ENCODE assay signal across 13 cellular contexts in genomic region chr5:138929571-138929955, GRCh38. TPM values are rescaled to one million over a fixed set of nuclear protein-coding genes. Genes with fewer than 3 reads are reported as not detected.
"Had no signal": no experiment of that assay in that cellular context is flagged by ENCODE, and none has a peak within 500 bp of the region (broad histone marks: within the 10 kb centered on the region; RNA-seq: fewer than 3 reads in every experiment).

No MANE protein-coding gene starts in this region.

- H3K27ac Mint-ChIP-seq: activated naive CD4-positive, alpha-beta T cell treated with anti-CD3 and anti-CD28 coated beads, Interleukin-2, amount 50 U/mL, for 72 hours; naive thymus-derived CD4-positive, alpha-beta T cell had no signal

- H3K4me1 ChIP-seq: prostate gland, uterus had no signal

- FAIRE-seq: colon had no signal

- ATAC-seq: activated naive CD4-positive, alpha-beta T cell treated with anti-CD3 and anti-CD28 coated beads, Interleukin-2, amount 50 U/mL, for 72 hours; naive thymus-derived CD4-positive, alpha-beta T cell had no signal

- H3K9me3 Mint-ChIP-seq: activated naive CD4-positive, alpha-beta T cell treated with anti-CD3 and anti-CD28 coated beads, Interleukin-2, amount 50 U/mL, for 72 hours; naive thymus-derived CD4-positive, alpha-beta T cell had no signal

- H3K27ac ChIP-seq: prostate gland, uterus had no signal

- H3K9me3 ChIP-seq: prostate gland, thoracic aorta, uterus had no signal

- H3K4me1 Mint-ChIP-seq: naive thymus-derived CD4-positive, alpha-beta T cell had no signal

- H3K36me3 ChIP-seq: uterus had no signal

- H3K27me3 ChIP-seq: uterus had no signal

- H3K4me3 ChIP-seq: prostate gland, thoracic aorta, uterus had no signal

- H3K4me3 Mint-ChIP-seq: naive thymus-derived CD4-positive, alpha-beta T cell had no signal

- DNase-seq: activated CD4-positive, alpha-beta T cell treated with anti-CD3 and anti-CD28 coated beads, Interleukin-2, amount 50 U/mL, for 4 hours; activated effector memory CD4-positive, alpha-beta T cell treated with anti-CD3 and anti-CD28 coated beads, Interleukin-2, amount 50 U/mL, for 16 hours; activated T-cell treated with anti-CD3 and anti-CD28 coated beads, Interleukin-2, amount 50 U/mL, for 1 hour; amniotic stem cell; naive thymus-derived CD4-positive, alpha-beta T cell; stimulated activated CD4-positive, alpha-beta T cell treated with anti-CD3 and anti-CD28 coated beads, Interleukin-12 subunit alpha, Interleukin-12 subunit beta, amount 100 ng/mL, for 4 hours; stimulated activated naive CD4-positive, alpha-beta T cell treated with Interleukin-2 at 50 U/mL for 16 hours; T-helper 2 cell; uterus had no signal

RNA-seq across cellular contexts. Expression of gene LRRTM2, which starts 54.4 kb away (rescaled TPM):
- total RNA-seq: prostate gland had no signal
- polyA plus RNA-seq: naive thymus-derived CD4-positive, alpha-beta T cell had no signal
